ENCODE assay signal across 29 cellular contexts in the genomic region with DNA sequence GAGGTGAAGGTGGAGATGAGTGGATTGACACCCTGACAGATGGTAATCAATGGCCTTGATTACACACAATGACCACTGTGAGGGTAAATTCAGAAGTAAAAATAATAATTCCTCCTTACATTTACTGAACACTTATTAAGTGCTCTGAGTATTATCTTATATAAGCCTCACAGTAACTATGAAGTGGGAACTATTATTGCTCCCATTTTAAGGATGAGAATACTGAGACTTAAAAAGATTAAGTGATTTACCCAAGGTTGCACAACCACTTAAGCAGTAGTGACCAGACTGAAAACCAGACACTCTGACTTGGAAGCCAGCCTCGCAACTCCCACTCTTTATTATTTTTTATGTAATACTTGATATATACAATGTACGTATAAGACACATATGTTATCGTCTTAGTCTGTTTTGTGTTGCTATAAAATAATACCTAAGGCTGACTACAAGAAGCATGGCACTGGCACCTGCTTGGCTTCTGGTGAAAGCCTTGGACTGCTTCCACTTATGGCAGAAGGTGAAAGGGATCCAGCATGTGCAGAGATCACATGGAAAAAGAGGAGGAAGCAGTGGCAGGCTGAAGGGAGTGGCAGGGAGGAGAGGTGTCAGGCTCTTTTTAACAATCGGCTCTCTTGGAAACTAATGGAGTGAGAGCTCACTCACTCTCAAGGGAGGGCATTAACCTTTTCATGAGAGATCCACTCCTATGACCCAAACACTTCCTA.
"Had no signal": no experiment of that assay in that cellular context is flagged by ENCODE, and none has a peak within 500 bp of the region (broad histone marks: within the 10 kb centered on the region; RNA-seq: fewer than 3 reads in every experiment).

No MANE protein-coding gene starts in this region.

- H3K4me1 ChIP-seq: esophagus squamous epithelium, neural progenitor cell, prostate gland, right atrium auricular region, sigmoid colon, tibial artery had no signal

- H3K9me3 ChIP-seq: prostate gland, right atrium auricular region, sigmoid colon, testis, tibial artery had no signal

- DNase-seq: dermis blood vessel endothelial cell; effector memory CD4-positive, alpha-beta T cell; esophagus squamous epithelium; foreskin melanocyte; glutamatergic neuron; heart right ventricle; hippocampal formation; left cardiac atrium; left lung; mesendoderm; midbrain; naive thymus-derived CD4-positive, alpha-beta T cell; sigmoid colon; spleen; stimulated activated CD4-positive, alpha-beta T cell treated with anti-CD3 and anti-CD28 coated beads, Interleukin-4, amount 100 ng/mL, for 4 hours; stimulated activated naive CD8-positive, alpha-beta T cell treated with anti-CD3 and anti-CD28 coated beads, Interleukin-15, Interleukin-2, amounts not matched to agents 100 U/mL and 50 U/mL, for 24 hours; substantia nigra; testis; tibial artery had no signal

- H3K27ac ChIP-seq: coronary artery, esophagus squamous epithelium, heart right ventricle, left lung, neural progenitor cell, prostate gland, right atrium auricular region, sigmoid colon, skin epidermis, spleen, testis, tibial artery had no signal

- ATAC-seq: heart right ventricle; left cardiac atrium; left lung; naive thymus-derived CD4-positive, alpha-beta T cell; stimulated activated memory B cell treated with anti-CD40 and anti-IgM and Interleukin-4, amounts not matched to agents 10 μg/mL and 1 μg/mL and 100 μg/mL, for 72 hours; stimulated activated naive CD8-positive, alpha-beta T cell treated with anti-CD3 and anti-CD28 coated beads, Interleukin-15, Interleukin-2, amounts not matched to agents 100 U/mL and 50 U/mL, for 24 hours had no signal

- H3K27ac Mint-ChIP-seq: naive thymus-derived CD4-positive, alpha-beta T cell; neural progenitor cell; stimulated activated memory B cell treated with anti-CD40 and anti-IgM and Interleukin-4, amounts not matched to agents 10 μg/mL and 1 μg/mL and 100 μg/mL, for 72 hours; type B pancreatic cell had no signal

- H3K9ac ChIP-seq: neural progenitor cell had no signal

- H3K36me3 ChIP-seq: esophagus squamous epithelium, left lung, neural progenitor cell, prostate gland, right atrium auricular region, sigmoid colon, spleen, tibial artery had no signal

- H3K4me1 Mint-ChIP-seq: naive thymus-derived CD4-positive, alpha-beta T cell; neural progenitor cell had no signal

- H3K27me3 ChIP-seq: esophagus squamous epithelium, heart right ventricle, left lung, neural progenitor cell, right atrium auricular region, sigmoid colon, spleen, testis, tibial artery had no signal

- H2AFZ ChIP-seq: neural progenitor cell had no signal

- H3K9me3 Mint-ChIP-seq: type B pancreatic cell had no signal

- H3K27me3 Mint-ChIP-seq: naive thymus-derived CD4-positive, alpha-beta T cell; stimulated activated memory B cell treated with anti-CD40 and anti-IgM and Interleukin-4, amounts not matched to agents 10 μg/mL and 1 μg/mL and 100 μg/mL, for 72 hours; type B pancreatic cell had no signal

- H3K36me3 Mint-ChIP-seq: neural progenitor cell, type B pancreatic cell had no signal

- H3K4me2 ChIP-seq: neural progenitor cell had no signal

- FAIRE-seq: endothelial cell of umbilical vein, islet of Langerhans had no signal

- H3K4me3 ChIP-seq: coronary artery, esophagus squamous epithelium, heart right ventricle, left lung, neural progenitor cell, prostate gland, right atrium auricular region, sigmoid colon, skin epidermis, spleen, testis, tibial artery had no signal

- H3K4me3 Mint-ChIP-seq: naive thymus-derived CD4-positive, alpha-beta T cell; nephron; neural progenitor cell; stimulated activated memory B cell treated with anti-CD40 and anti-IgM and Interleukin-4, amounts not matched to agents 10 μg/mL and 1 μg/mL and 100 μg/mL, for 72 hours; type B pancreatic cell had no signal
